Comparison of ENCODE assay signal across 24 cellular contexts in the genomic region with DNA sequence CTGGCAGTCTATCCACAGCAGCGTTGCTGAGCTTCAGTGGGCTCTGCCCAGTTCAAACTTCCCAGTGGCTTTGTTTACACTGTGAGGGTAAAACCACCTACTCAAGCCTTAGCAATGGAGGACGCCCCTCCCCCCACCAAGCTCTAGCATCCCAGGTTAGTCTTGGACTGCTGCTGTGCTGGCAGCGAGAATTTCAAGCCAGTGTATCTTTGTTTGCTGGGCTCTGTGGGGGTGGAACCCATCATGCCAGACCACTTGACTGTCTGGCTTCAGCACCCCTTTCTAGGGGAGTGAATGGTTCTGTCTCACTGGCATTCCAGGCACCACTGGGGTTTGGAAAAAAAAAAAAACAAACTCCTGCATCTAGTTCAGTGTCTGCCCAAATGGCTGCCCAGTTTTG.
"Had no signal": no experiment of that assay in that cellular context is flagged by ENCODE, and none has a peak within 500 bp of the region (broad histone marks: within the 10 kb centered on the region; RNA-seq: fewer than 3 reads in every experiment).

No MANE protein-coding gene starts in this region.

- H3K27me3 Mint-ChIP-seq: IgD-negative memory B cell, T-cell had no signal

- H3K4me3 ChIP-seq: K562 had no signal

- H3K9ac ChIP-seq: KMS-11, SK-N-SH had no signal

- H3K9me2 ChIP-seq: SK-N-SH had no signal

- H3K4me2 ChIP-seq: KMS-11, SK-N-SH had no signal

- H3K27ac Mint-ChIP-seq: IgD-negative memory B cell, T-cell had no signal

- H3K27ac ChIP-seq: HL-60, KMS-11, RWPE1 had no signal

- H3K36me3 Mint-ChIP-seq: IgD-negative memory B cell, T-cell had no signal

- H3K4me1 Mint-ChIP-seq: IgD-negative memory B cell, T-cell had no signal

- DNase-seq: Kasumi-1, MV-4-11, NCI-H1048, NCI-H1105 treated with DMSO at 0.1 percent for 48 hours, NCI-H1436 treated with DMSO at 0.1 percent for 48 hours, NCI-H1694, NCI-H187 treated with DMSO at 0.1 percent for 48 hours, NCI-H2029 treated with DMSO at 0.1 percent for 48 hours, NCI-H2171 treated with DMSO at 0.1 percent for 48 hours, NCI-H2227 treated with DMSO at 0.1 percent for 48 hours, NCI-H524, NCI-H69, NCI-H774, PC-3, SHP77, SK-N-SH, SW 1271, T-cell had no signal

- H3K4me3 Mint-ChIP-seq: IgD-negative memory B cell, T-cell had no signal

- ATAC-seq: K562, Panc1, PC-3, T-cell had no signal

- H3K9me3 ChIP-seq: SK-N-SH had no signal
